Comparison of ENCODE assay signal across 8 cellular contexts in the genomic region with DNA sequence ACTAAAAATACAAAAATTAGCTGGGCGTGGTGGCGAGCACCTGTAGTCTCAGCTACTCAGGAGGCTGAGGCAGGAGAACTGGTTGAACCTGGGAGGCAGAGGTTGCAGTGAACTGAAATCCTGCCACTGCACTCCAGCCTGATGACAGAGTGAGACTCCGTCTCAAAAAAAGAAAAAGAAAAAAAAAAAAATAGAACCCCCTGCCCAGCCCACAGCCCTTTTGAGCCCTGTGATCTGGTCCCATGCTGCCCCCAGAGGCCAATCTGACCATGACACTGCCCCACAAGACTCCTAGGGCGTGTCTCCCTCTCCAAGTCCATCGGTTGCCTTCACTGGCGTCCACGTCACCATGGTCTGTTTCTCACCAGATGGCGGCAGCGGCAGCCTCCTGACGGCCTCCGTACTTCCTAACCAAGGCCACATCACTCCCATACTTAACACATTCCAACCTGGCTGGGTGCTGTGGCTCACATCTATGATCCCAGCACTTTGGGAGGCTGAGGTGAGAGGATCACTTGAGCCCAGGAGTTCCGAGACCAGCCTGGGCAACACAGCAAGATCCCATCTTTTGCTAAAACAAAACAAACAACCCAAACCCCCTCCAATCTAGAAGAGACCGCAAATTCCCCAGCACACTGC. TPM values are rescaled to one million over a fixed set of nuclear protein-coding genes. Genes with fewer than 3 reads are reported as not detected.
DNase-seq lines count a peak whose midpoint lies in the region; ATAC-seq, FAIRE-seq and TF ChIP-seq lines count a peak whose summit lies in the region.

No MANE protein-coding gene starts in this region.

- H3K4me3 ChIP-seq in BE2C (ENCODE audit: low read depth, low read length) (no peak overlapping the region), RWPE2 (ENCODE audit: severe bottlenecking) (no peak overlapping the region), epithelial cell of esophagus (ENCODE audit: low read length) (no peak overlapping the region), neutrophil (ENCODE audit: low read depth in 1 of 2, low read length in 1 of 2) (no peak overlapping the region), gastroesophageal sphincter (no peak overlapping the region)

- H3K4me1 ChIP-seq in BE2C (peaks cover 14% of the 10 kb centered on the region), RWPE2 (ENCODE audit: insufficient read depth, poor library complexity, severe bottlenecking) (peaks cover 15% of the 10 kb centered on the region), neutrophil (ENCODE audit: control insufficient read depth in 1 of 2, insufficient read depth in 1 of 2, low read depth in 1 of 2, low read length in 1 of 2) (peaks cover 3 to 9% of the 10 kb centered on the region in 2 experiments), gastroesophageal sphincter (peaks cover 0 to 22% (median 7%) of the 10 kb centered on the region in 3 donors)

- H3K36me3 ChIP-seq in BE2C (peaks cover 34% of the 10 kb centered on the region), RWPE2 (ENCODE audit: low read depth) (peaks cover 53% of the 10 kb centered on the region), neutrophil (peaks cover 40% of the 10 kb centered on the region), gastroesophageal sphincter (peaks cover 0 to 87% of the 10 kb centered on the region in 2 donors)

- peak; percentile 20 for FAIRE-seq in GM12891 (lab: Jason Lieb, UNC)

- no peak for TF ChIP-seq EP300 in gastroesophageal sphincter (IDR thresholded peaks at IDR 0.05)

- ATAC-seq in RWPE2 (ENCODE audit: low read depth): no peak
- ATAC-seq in gastroesophageal sphincter: no peak
- ATAC-seq in HG02840 (IDR thresholded peaks at IDR 0.05; ENCODE audit: low FRiP score, unreplicated experiment): no peak

- H3K27me3 ChIP-seq in BE2C (no peaks in the 10 kb centered on the region), RWPE2 (ENCODE audit: insufficient read depth, poor library complexity, severe bottlenecking) (no peaks in the 10 kb centered on the region), neutrophil (peaks cover 51% of the 10 kb centered on the region), gastroesophageal sphincter (no peaks in the 10 kb centered on the region)

- WGBS in gastroesophageal sphincter (ENCODE audit: low coverage in 1 of 2), 2 donors: 72 to 75% methylated on average over 4 to 13 of the region's 13 CpGs

- no peaks in the 10 kb centered on the region for H3K9me3 ChIP-seq in BE2C
- H3K9me3 ChIP-seq in RWPE2 (ENCODE audit: severe bottlenecking): no peaks in the 10 kb centered on the region
- H3K9me3 ChIP-seq in neutrophil: no peaks in the 10 kb centered on the region
- H3K9me3 ChIP-seq in gastroesophageal sphincter: no peaks in the 10 kb centered on the region

- DNase-seq in BE2C (peak; percentile 75), GM12891 (ENCODE audit: insufficient read length, low spot score) (no peak), RWPE2 (ENCODE audit: low spot score) (no peak), epithelial cell of esophagus (ENCODE audit: low read depth) (peak; percentile 35), DMS153 treated with DMSO at 0.1 percent for 48 hours (lab: John Stamatoyannopoulos, UW; ENCODE audit: unreplicated experiment) (no peak)

- TF ChIP-seq POLR2A in GM12891 (IDR thresholded peaks at IDR 0.05; ENCODE audit: low read depth, low read length) (no peak), gastroesophageal sphincter (IDR thresholded peaks at IDR 0.05) (no peak)

- TF ChIP-seq CTCF in BE2C (IDR thresholded peaks at IDR 0.05; ENCODE audit: low read depth, low read length) (peak; percentile 71), RWPE2 (IDR thresholded peaks at IDR 0.05; ENCODE audit: poor library complexity, severe bottlenecking) (peak; percentile 71), epithelial cell of esophagus (IDR thresholded peaks at IDR 0.05; ENCODE audit: insufficient read depth, low read depth, low read length, missing control alignments) (peak; percentile 39), neutrophil (IDR thresholded peaks at IDR 0.05) (peak; percentile 9), gastroesophageal sphincter (IDR thresholded peaks at IDR 0.05) (peak in 2 of 4 experiments; percentile 46 to 56)

- no peak overlapping the region for H3K27ac ChIP-seq in RWPE2 (ENCODE audit: poor library complexity, severe bottlenecking)
- no peak overlapping the region for H3K27ac ChIP-seq in neutrophil
- no peak overlapping the region for H3K27ac ChIP-seq in gastroesophageal sphincter

TF ChIP-seq in GM12891, 5 proteins besides CTCF, POLR2A, EP300 and RAD21:
- no peak for TF ChIP-seq POLR2AphosphoS5 (IDR thresholded peaks at IDR 0.05; ENCODE audit: low read depth, low read length)
- TF ChIP-seq POU2F2 (IDR thresholded peaks at IDR 0.05; ENCODE audit: low read depth, low read length): no peak
- TF ChIP-seq SPI1 (IDR thresholded peaks at IDR 0.05; ENCODE audit: low read depth, low read length): no peak
- no peak for TF ChIP-seq TAF1 (IDR thresholded peaks at IDR 0.05; ENCODE audit: low read depth, low read length)
- no peak for TF ChIP-seq PAX5 (IDR thresholded peaks at IDR 0.05; ENCODE audit: insufficient read depth, low read length, severe bottlenecking)

RNA-seq across cellular contexts. Expression of gene STX1A, which starts 18.0 kb away (rescaled TPM):
- 97.6 TPM for polyA plus RNA-seq in BE2C (2012; ENCODE audit: insufficient read depth, insufficient read length, low read depth)
- 1.1 TPM for polyA plus RNA-seq in GM12891 (2012; ENCODE audit: low read depth, missing spikeins)
- 10 to 100 TPM in 3 of 4 donors, 1 to 10 TPM in 1; 9.6 to 24.0 (median 15.2) TPM for total RNA-seq in gastroesophageal sphincter

RNA-seq across cellular contexts. Expression of gene BUD23, which starts 18.1 kb away (rescaled TPM):
- 447 TPM for polyA plus RNA-seq in BE2C (2012; ENCODE audit: insufficient read depth, insufficient read length, low read depth)
- polyA plus RNA-seq in GM12891 (2012; ENCODE audit: low read depth, missing spikeins): 79.8 TPM
- total RNA-seq in gastroesophageal sphincter: 10 to 100 TPM; 41.5 to 65.0 (median 45.3) TPM

RNA-seq across cellular contexts. Expression of gene DNAJC30, which starts 18.2 kb away (rescaled TPM):
- polyA plus RNA-seq in BE2C (2012; ENCODE audit: insufficient read depth, insufficient read length, low read depth): 20.2 TPM
- 10.7 TPM for polyA plus RNA-seq in GM12891 (2012; ENCODE audit: low read depth, missing spikeins)
- total RNA-seq in gastroesophageal sphincter: 1 to 10 TPM; 2.3 to 9.3 (median 5.3) TPM

RNA-seq across cellular contexts. Expression of gene VPS37D, which starts 33.8 kb away (rescaled TPM):
- 0.80 TPM for polyA plus RNA-seq in BE2C (2012; ENCODE audit: insufficient read depth, insufficient read length, low read depth)
- 0.26 TPM for polyA plus RNA-seq in GM12891 (2012; ENCODE audit: low read depth, missing spikeins)
- 1 to 10 TPM; 2.6 to 7.0 (median 3.2) TPM for total RNA-seq in gastroesophageal sphincter

RNA-seq across cellular contexts. Expression of gene ABHD11, which starts 37.1 kb away (rescaled TPM):
- polyA plus RNA-seq in BE2C (2012; ENCODE audit: insufficient read depth, insufficient read length, low read depth): 46.5 TPM
- 7.5 TPM for polyA plus RNA-seq in GM12891 (2012; ENCODE audit: low read depth, missing spikeins)
- 1 to 10 TPM; 5.6 to 8.5 (median 6.6) TPM for total RNA-seq in gastroesophageal sphincter

Comparison
In these comparisons a context has a peak if more than half of its experiments do, and no peak if none do; other contexts are left out.
1. DNase-seq: peak in BE2C (single experiment) and epithelial cell of esophagus (single experiment); none in GM12891 (single experiment), RWPE2 (single experiment) and DMS153 treated with DMSO at 0.1 percent for 48 hours (single experiment).